In the genomic region with DNA sequence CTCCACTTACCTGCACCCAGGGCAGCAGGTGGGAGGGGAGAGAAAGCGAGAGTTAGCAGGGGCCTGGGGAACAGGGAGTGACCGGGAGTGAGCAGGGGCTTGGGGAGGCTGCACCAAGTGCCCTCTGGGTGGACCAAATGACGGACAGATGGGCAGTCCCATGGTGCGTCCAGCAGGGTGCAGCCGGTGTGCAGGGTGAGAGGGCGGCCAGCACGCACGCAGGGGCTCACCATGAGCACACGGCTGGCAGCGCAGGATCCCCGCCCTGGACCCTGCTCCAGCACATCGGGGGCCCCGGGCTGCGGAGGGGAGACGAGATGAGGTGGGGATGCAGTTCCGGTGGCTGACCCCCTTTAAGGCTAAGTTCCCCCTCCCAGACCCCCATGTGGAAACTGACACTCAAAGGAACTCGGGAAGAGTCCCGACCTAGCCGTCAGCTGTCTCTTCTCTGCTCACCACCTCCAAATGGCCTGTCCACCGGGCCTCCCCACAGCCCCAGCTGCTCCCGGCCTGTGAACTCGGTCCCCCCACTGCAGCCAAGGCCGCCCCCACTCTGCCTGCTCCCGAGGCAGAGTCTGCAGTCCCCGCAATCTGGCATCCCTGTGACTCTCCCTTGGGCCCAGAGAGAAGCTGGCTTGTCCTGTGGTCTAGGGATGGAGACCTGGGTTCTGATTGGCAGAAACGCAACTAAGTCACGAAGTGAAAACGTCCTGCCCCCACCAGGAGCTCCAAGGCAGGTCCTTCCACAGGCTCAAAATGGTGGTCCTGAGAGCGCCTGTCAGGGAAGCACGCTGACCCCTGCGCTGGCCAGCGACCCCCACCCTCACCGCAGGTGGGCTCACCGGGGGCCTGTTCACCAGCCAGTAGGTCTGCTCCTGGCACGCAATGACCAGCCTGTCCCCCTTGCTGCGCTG, we compare ENCODE assay signal across 24 cellular contexts. TPM values are rescaled to one million over a fixed set of nuclear protein-coding genes. Genes with fewer than 3 reads are reported as not detected.
DNase-seq lines count a peak whose midpoint lies in the region; ATAC-seq and TF ChIP-seq lines count a peak whose summit lies in the region.
"Had no signal": no experiment of that assay in that cellular context is flagged by ENCODE, and none has a peak within 500 bp of the region (broad histone marks: within the 10 kb centered on the region; RNA-seq: fewer than 3 reads in every experiment).

No MANE protein-coding gene starts in this region.

- 86 to 87% methylated on average over 36 of the region's 36 CpGs for WGBS in aorta, 2 donors

- POLR2A ChIA-PET in Panc1 (lab: Charles Lee): no interaction called here

- peaks cover 5% of the 10 kb centered on the region for H3K4me1 Mint-ChIP-seq in stimulated activated naive CD8-positive, alpha-beta T cell treated with anti-CD3 and anti-CD28 coated beads, Interleukin-15, amount 100 ng/mL, for 72 hours

- H3K27ac ChIP-seq in Panc1 (ENCODE audit: low read length): no peak overlapping the region
- no peak overlapping the region for H3K27ac ChIP-seq in aorta (ENCODE audit: low read depth in 1 of 2, low read length in 2 of 2)
- H3K27ac ChIP-seq: BLaER1, HL-60, SK-N-MC had no signal

- TF ChIP-seq CTCF in Panc1 (IDR thresholded peaks at IDR 0.05): no peak

- no peak overlapping the region for H3K27ac Mint-ChIP-seq in stimulated activated naive CD8-positive, alpha-beta T cell treated with anti-CD3 and anti-CD28 coated beads, Interleukin-15, amount 100 ng/mL, for 72 hours
- H3K27ac Mint-ChIP-seq: CD8-positive, alpha-beta T cell had no signal

- no peak for DNase-seq in stimulated activated naive CD8-positive, alpha-beta T cell treated with anti-CD3 and anti-CD28 coated beads, Interleukin-15, Interleukin-2, amounts not matched to agents 100 U/mL and 50 U/mL, for 24 hours
- DNase-seq in stimulated activated naive CD8-positive, alpha-beta T cell treated with anti-CD3 and anti-CD28 coated beads, Interleukin-15, amount 100 ng/mL, for 72 hours: no peak
- DNase-seq in Panc1 (ENCODE audit: low read depth, low spot score) (no peak), left kidney (ENCODE audit: low read depth, low spot score) (peak; percentile 21), aorta (no peak), NCI-H2171 treated with DMSO at 0.1 percent for 48 hours (lab: John Stamatoyannopoulos, UW) (no peak), RPMI8226 (no peak)
- DNase-seq in stimulated activated CD4-positive, alpha-beta T cell treated with anti-CD3 and anti-CD28 coated beads, Interleukin-15, amount 100 ng/mL, for 24 hours: no peak
- DNase-seq: DMS79 treated with DMSO at 0.1 percent for 48 hours, H7, IMR-90, NCI-H1092 treated with DMSO at 0.1 percent for 48 hours, NCI-H146, NCI-H2029 treated with DMSO at 0.1 percent for 48 hours, NCI-H510A, NCI-H748 treated with DMSO at 0.1 percent for 48 hours had no signal

- peaks cover 29% of the 10 kb centered on the region for H3K27me3 Mint-ChIP-seq in stimulated activated naive CD8-positive, alpha-beta T cell treated with anti-CD3 and anti-CD28 coated beads, Interleukin-15, amount 100 ng/mL, for 72 hours

- H3K4me1 ChIP-seq in Panc1 (ENCODE audit: control insufficient read depth, insufficient read depth, low read length) (peaks cover 6% of the 10 kb centered on the region; the same call in 1 of the 2 replicates), aorta (ENCODE audit: control insufficient read depth in 1 of 2, insufficient read depth in 2 of 2, low read length in 2 of 2) (no peaks in the 10 kb centered on the region)

- no peak overlapping the region for H3K4me3 Mint-ChIP-seq in stimulated activated naive CD8-positive, alpha-beta T cell treated with anti-CD3 and anti-CD28 coated beads, Interleukin-15, amount 100 ng/mL, for 72 hours
- H3K4me3 Mint-ChIP-seq: CD8-positive, alpha-beta T cell had no signal

- H3K9me3 ChIP-seq in Panc1 (ENCODE audit: control insufficient read depth, insufficient read depth, low read depth, low read length) (no peaks in the 10 kb centered on the region), aorta (ENCODE audit: control insufficient read depth, low read length) (no peaks in the 10 kb centered on the region)
- H3K9me3 ChIP-seq: BLaER1 had no signal

- CTCF ChIA-PET in Panc1 (lab: Charles Lee): interaction anchor here (0.6 kb wide), 1 partner anchor 90 kb away, joined by 3 read pairs; no protein-coding TSS in a partner anchor

- in situ Hi-C loops in Panc1 (cut with HindIII; ENCODE audit: low pct_unique_long_range_greater_than_20kb, low sequenced_read_pairs): no loop called here

- no peaks in the 10 kb centered on the region for H3K36me3 ChIP-seq in Panc1 (ENCODE audit: control insufficient read depth, insufficient read depth, low read length)
- H3K36me3 ChIP-seq in aorta (ENCODE audit: control insufficient read depth in 1 of 2, insufficient read depth in 2 of 2, low read length in 1 of 2): no peaks in the 10 kb centered on the region
- H3K36me3 ChIP-seq: BLaER1 had no signal

- intact Hi-C loops in Panc1 (cut with micrococcal nuclease; ENCODE audit: unreplicated experiment) (no loop called here), aorta (cut with DNase I) (no loop called here)

- H3K4me3 ChIP-seq in Panc1 (ENCODE audit: low read depth in 2 of 2, low read length in 2 of 2): no peak overlapping the region
- no peak overlapping the region for H3K4me3 ChIP-seq in aorta (ENCODE audit: low read length in 2 of 2)
- H3K4me3 ChIP-seq: BLaER1, SK-N-MC had no signal

- BruUV-seq in Panc1 (replicated peaks; lab: Mats Ljungman, UMichigan): no TSS peak

- H3K9me3 Mint-ChIP-seq in stimulated activated naive CD8-positive, alpha-beta T cell treated with anti-CD3 and anti-CD28 coated beads, Interleukin-15, amount 100 ng/mL, for 72 hours: peaks cover 0 to 3% of the 10 kb centered on the region in 2 donors
- H3K9me3 Mint-ChIP-seq: CD8-positive, alpha-beta T cell had no signal

- ATAC-seq in stimulated activated naive CD8-positive, alpha-beta T cell treated with anti-CD3 and anti-CD28 coated beads, Interleukin-15, Interleukin-2, amounts not matched to agents 100 U/mL and 50 U/mL, for 24 hours: peak; percentile 4
- no peak for ATAC-seq in stimulated activated naive CD8-positive, alpha-beta T cell treated with anti-CD3 and anti-CD28 coated beads, Interleukin-15, amount 100 ng/mL, for 72 hours
- ATAC-seq in Panc1: 0 out of 2 replicates have a peak, but pooled peaks have one; percentile 22
- ATAC-seq in aorta (ENCODE audit: low FRiP score): peak; percentile 15
- ATAC-seq: CD8-positive, alpha-beta T cell had no signal

- H3K27me3 ChIP-seq in Panc1 (ENCODE audit: control insufficient read depth, insufficient read depth, low read length): no peaks in the 10 kb centered on the region
- H3K27me3 ChIP-seq in aorta (ENCODE audit: control insufficient read depth in 1 of 2, insufficient read depth in 2 of 2, low read length in 1 of 2): no peaks in the 10 kb centered on the region

RNA-seq across cellular contexts. Expression of a gene that starts 2.9 kb away (rescaled TPM):
- total RNA-seq in Panc1 (2021; ENCODE audit: unreplicated experiment) (10.2 TPM), aorta (10 to 100 TPM in 1 of 2 donors, 1 to 10 TPM in 1; 3.3 to 35.2 TPM)
- 25.0 TPM for polyA plus RNA-seq in Panc1 (2012; ENCODE audit: insufficient read length)
- polyA plus RNA-seq in aorta: 10 to 100 TPM in 1 of 2 donors, 1 to 10 TPM in 1; 5.4 to 76.5 TPM
- total RNA-seq: A673; CD8-positive, alpha-beta T cell; HT1080 had no signal

RNA-seq across cellular contexts. Expression of a gene that starts 7.5 kb away (rescaled TPM):
- total RNA-seq in Panc1 (2021; ENCODE audit: unreplicated experiment): 2.4 TPM
- polyA plus RNA-seq in Panc1 (2012; ENCODE audit: insufficient read length): 8.3 TPM
- 1 to 10 TPM in 1 of 2 donors, not detected in 1; 3.1 TPM for total RNA-seq in aorta
- under 1 TPM in 1 of 2 donors, not detected in 1; 0.75 TPM for polyA plus RNA-seq in aorta
- total RNA-seq: CD8-positive, alpha-beta T cell; HT1080; LHCN-M2; PC-3 had no signal

RNA-seq across cellular contexts. Expression of a gene that starts 10.1 kb away (rescaled TPM):
- total RNA-seq in Panc1 (2021; ENCODE audit: unreplicated experiment) (1.1 TPM), aorta (1 to 10 TPM in 1 of 2 donors, not detected in 1; 1.6 TPM)
- 3.2 TPM for polyA plus RNA-seq in Panc1 (2012; ENCODE audit: insufficient read length)
- 1 to 10 TPM; 5.3 to 6.3 TPM for polyA plus RNA-seq in aorta
- total RNA-seq: A673; CD8-positive, alpha-beta T cell; IMR-90; PC-3 had no signal

RNA-seq across cellular contexts. Expression of a gene that starts 38.3 kb away (rescaled TPM):
- total RNA-seq in Panc1 (2021; ENCODE audit: unreplicated experiment): 121 TPM
- polyA plus RNA-seq in Panc1 (2012; ENCODE audit: insufficient read length): 191 TPM
- total RNA-seq in aorta: 10 to 100 TPM; 58.0 to 60.7 TPM
- polyA plus RNA-seq in aorta: 10 to 100 TPM; 32.2 to 53.0 TPM

RNA-seq across cellular contexts. Expression of a gene that starts 43.6 kb away (rescaled TPM):
- total RNA-seq in Panc1 (2021; ENCODE audit: unreplicated experiment): 75.3 TPM
- 68.7 TPM for polyA plus RNA-seq in Panc1 (2012; ENCODE audit: insufficient read length)
- total RNA-seq in aorta: 10 to 100 TPM; 69.5 to 98.5 TPM
- 100 to 1,000 TPM in 1 of 2 donors, 10 to 100 TPM in 1; 28.4 to 346 TPM for polyA plus RNA-seq in aorta
